ENCODE assay signal across 26 cellular contexts in genomic region chr14:63996016-63996415, GRCh38.
DNase-seq lines count a peak whose midpoint lies in the region; ATAC-seq, FAIRE-seq and TF ChIP-seq lines count a peak whose summit lies in the region.
"Had no signal": no experiment of that assay in that cellular context is flagged by ENCODE, and none has a peak within 500 bp of the region (broad histone marks: within the 10 kb centered on the region; RNA-seq: fewer than 3 reads in every experiment).

No MANE protein-coding gene starts in this region.

- H3K4ac ChIP-seq in mesendoderm (ENCODE audit: low read depth, low read length), result no peak overlapping the region

- FAIRE-seq in GM18507 (lab: Jason Lieb, UNC), result peak; percentile 9

- no peak overlapping the region for H3K4me3 ChIP-seq in mesendoderm (ENCODE audit: low read length)
- H3K4me3 ChIP-seq: BLaER1 had no signal

- H3K36me3 ChIP-seq in mesendoderm (ENCODE audit: control insufficient read depth, insufficient read depth, low read length), result no peaks in the 10 kb centered on the region

- H3K27me3 Mint-ChIP-seq in effector memory CD8-positive, alpha-beta T cell, result no peaks in the 10 kb centered on the region
- H3K27me3 Mint-ChIP-seq in natural killer cell treated with Interleukin-12 subunit alpha and Interleukin-12 subunit beta and Interleukin-15 and Interleukin-18, amount 100 ng/mL, for 72 hours, result no peaks in the 10 kb centered on the region
- H3K27me3 Mint-ChIP-seq in nephron progenitor cell (ENCODE audit: low read depth, poor library complexity), result peaks cover 3% of the 10 kb centered on the region
- H3K27me3 Mint-ChIP-seq: CD4-positive, alpha-beta T cell had no signal

- no CpG with 5 or more reads among the region's 4 CpGs for WGBS in mesendoderm (ENCODE audit: extremely low coverage, insufficient coverage, low lambda C conversion rate)

- no peaks in the 10 kb centered on the region for H3K9me3 Mint-ChIP-seq in effector memory CD8-positive, alpha-beta T cell
- H3K9me3 Mint-ChIP-seq in natural killer cell treated with Interleukin-12 subunit alpha and Interleukin-12 subunit beta and Interleukin-15 and Interleukin-18, amount 100 ng/mL, for 72 hours, result no peaks in the 10 kb centered on the region
- H3K9me3 Mint-ChIP-seq in nephron progenitor cell, result no peaks in the 10 kb centered on the region
- H3K9me3 Mint-ChIP-seq: CD4-positive, alpha-beta T cell; H9 had no signal

- ATAC-seq in effector memory CD8-positive, alpha-beta T cell (replicated peaks), result no peak
- ATAC-seq in natural killer cell treated with Interleukin-12 subunit alpha and Interleukin-12 subunit beta and Interleukin-15 and Interleukin-18, amount 100 ng/mL, for 72 hours, result no peak
- no peak for ATAC-seq in HG03097 (IDR thresholded peaks at IDR 0.05; ENCODE audit: low FRiP score, unreplicated experiment)
- ATAC-seq: Panc1, SK-N-SH treated with all-trans-retinoic acid at 6 μM for 48 hours had no signal

- H3K27ac ChIP-seq in mesendoderm (ENCODE audit: low read depth, low read length), result no peak overlapping the region
- H3K27ac ChIP-seq: BLaER1 had no signal

- no peak overlapping the region for H2BK120ac ChIP-seq in mesendoderm (ENCODE audit: low read depth, low read length)

- no peak overlapping the region for H3K4me2 ChIP-seq in mesendoderm (ENCODE audit: low read length)
- H3K4me2 ChIP-seq: BLaER1 had no signal

- H3K27me3 ChIP-seq in mesendoderm (ENCODE audit: insufficient read depth, low read length, poor library complexity), result no peaks in the 10 kb centered on the region
- H3K27me3 ChIP-seq: BLaER1 had no signal

- no peak overlapping the region for H3K56ac ChIP-seq in mesendoderm (ENCODE audit: low read length)

- H3K9ac ChIP-seq in mesendoderm (ENCODE audit: low read length), result no peak overlapping the region
- H3K9ac ChIP-seq: BLaER1 had no signal

- H3K27ac Mint-ChIP-seq in effector memory CD8-positive, alpha-beta T cell, result peak overlapping the region; percentile 62 to 76
- peak overlapping the region; percentile 31 to 57 for H3K27ac Mint-ChIP-seq in natural killer cell treated with Interleukin-12 subunit alpha and Interleukin-12 subunit beta and Interleukin-15 and Interleukin-18, amount 100 ng/mL, for 72 hours
- H3K27ac Mint-ChIP-seq in nephron progenitor cell, result no peak overlapping the region
- H3K27ac Mint-ChIP-seq: CD4-positive, alpha-beta T cell had no signal

- H2BK15ac ChIP-seq in mesendoderm (replicated peaks; ENCODE audit: low read depth), result no peak overlapping the region

- no peak overlapping the region for H3K4me3 Mint-ChIP-seq in effector memory CD8-positive, alpha-beta T cell
- no peak overlapping the region for H3K4me3 Mint-ChIP-seq in natural killer cell treated with Interleukin-12 subunit alpha and Interleukin-12 subunit beta and Interleukin-15 and Interleukin-18, amount 100 ng/mL, for 72 hours
- H3K4me3 Mint-ChIP-seq in nephron progenitor cell, result no peak overlapping the region
- H3K4me3 Mint-ChIP-seq: CD4-positive, alpha-beta T cell; H9 had no signal

- TF ChIP-seq CTCF in nephron progenitor cell (IDR thresholded peaks at IDR 0.05), result no peak

- H3K79me1 ChIP-seq in mesendoderm (ENCODE audit: low read length), result no peaks in the 10 kb centered on the region

- H3K36me3 Mint-ChIP-seq in effector memory CD8-positive, alpha-beta T cell (ENCODE audit: insufficient read depth), result peaks cover 89% of the 10 kb centered on the region
- peaks cover 40% of the 10 kb centered on the region for H3K36me3 Mint-ChIP-seq in natural killer cell treated with Interleukin-12 subunit alpha and Interleukin-12 subunit beta and Interleukin-15 and Interleukin-18, amount 100 ng/mL, for 72 hours
- peaks cover 63% of the 10 kb centered on the region for H3K36me3 Mint-ChIP-seq in nephron progenitor cell (ENCODE audit: low read depth)

- DNase-seq in EH (ENCODE audit: low read depth) (peak; percentile 17), GM18507 (ENCODE audit: extremely low spot score, insufficient read length, low read depth) (no peak), mesendoderm (no peak), nephron progenitor cell (no peak), NCI-H526 treated with DMSO at 0.1 percent for 48 hours (lab: John Stamatoyannopoulos, UW) (no peak)
- no peak for DNase-seq in effector memory CD8-positive, alpha-beta T cell
- no peak for DNase-seq in natural killer cell treated with Interleukin-12 subunit alpha and Interleukin-12 subunit beta and Interleukin-15 and Interleukin-18, amount 100 ng/mL, for 72 hours (ENCODE audit: low spot score)
- DNase-seq: ACHN; CD4-positive, alpha-beta T cell; COR-L47; DMS 273 treated with DMSO at 0.1 percent for 48 hours; DND-41; GDM1; H9; KG1; NCI-H1092; NCI-H1436; NCI-H2029; NCI-H2171; NCI-H345; NCI-H524; NCI-H82 had no signal

- H3K4me1 Mint-ChIP-seq in effector memory CD8-positive, alpha-beta T cell (ENCODE audit: low read depth in 2 of 2), result peaks cover 9 to 16% of the 10 kb centered on the region in 2 donors
- H3K4me1 Mint-ChIP-seq in natural killer cell treated with Interleukin-12 subunit alpha and Interleukin-12 subunit beta and Interleukin-15 and Interleukin-18, amount 100 ng/mL, for 72 hours (ENCODE audit: low read depth in 2 of 2), result peaks cover 14 to 15% of the 10 kb centered on the region in 2 donors
- peaks cover 6% of the 10 kb centered on the region for H3K4me1 Mint-ChIP-seq in nephron progenitor cell

- no peaks in the 10 kb centered on the region for H3K79me2 ChIP-seq in mesendoderm (ENCODE audit: control insufficient read depth, insufficient read depth, low read length)

- H4K8ac ChIP-seq in mesendoderm (ENCODE audit: low read depth, low read length), result no peak overlapping the region

- H2BK5ac ChIP-seq in mesendoderm (ENCODE audit: low read length), result no peak overlapping the region

- H2AK5ac ChIP-seq in mesendoderm (ENCODE audit: low read length), result no peak overlapping the region

- no peak overlapping the region for H4K5ac ChIP-seq in mesendoderm (ENCODE audit: low read length)

- no peak overlapping the region for H3K23ac ChIP-seq in mesendoderm (ENCODE audit: low read length)

- H3K4me1 ChIP-seq in mesendoderm (ENCODE audit: control insufficient read depth, low read depth, low read length), result no peaks in the 10 kb centered on the region
- H3K4me1 ChIP-seq: BLaER1 had no signal

- H3K18ac ChIP-seq in mesendoderm (ENCODE audit: low read length), result no peak overlapping the region
